ENCODE assay signal across 8 cellular contexts in genomic region chr17:68036304-68037147, GRCh38. TPM values are rescaled to one million over a fixed set of nuclear protein-coding genes. Genes with fewer than 3 reads are reported as not detected.
DNase-seq lines count a peak whose midpoint lies in the region; ATAC-seq, FAIRE-seq and TF ChIP-seq lines count a peak whose summit lies in the region.

No MANE protein-coding gene starts in this region.

- in situ Hi-C loops in HAP-1 (cut with MboI; ENCODE audit: low sequenced_read_pairs): no loop called here

- peak overlapping the region; percentile 59 to 73 for H3K9ac ChIP-seq in kidney (ENCODE audit: low read length in 2 of 2)

- H3K9me3 Mint-ChIP-seq in activated naive CD8-positive, alpha-beta T cell treated with anti-CD3 and anti-CD28 coated beads for 36 hours: no peaks in the 10 kb centered on the region

- peak overlapping the region; percentile 95 for H3K4me3 Mint-ChIP-seq in activated naive CD8-positive, alpha-beta T cell treated with anti-CD3 and anti-CD28 coated beads for 36 hours

- FAIRE-seq in kidney (lab: Jason Lieb, UNC): no peak

- H3K4me1 Mint-ChIP-seq in activated naive CD8-positive, alpha-beta T cell treated with anti-CD3 and anti-CD28 coated beads for 36 hours: peaks cover 14% of the 10 kb centered on the region

- H3K4me3 ChIP-seq in HAP-1 (peak overlapping the region; percentile 100), kidney (ENCODE audit: low read length in 2 of 2) (peak overlapping the region; percentile 72 to 82), thoracic aorta (peak overlapping the region; percentile 80)

- H3K36me3 ChIP-seq in HAP-1 (replicated peaks) (peaks cover 60% of the 10 kb centered on the region), kidney (ENCODE audit: control insufficient read depth in 1 of 2, insufficient read depth in 2 of 2, low read length in 2 of 2) (peaks cover 0 to 2% of the 10 kb centered on the region in 2 donors), thoracic aorta (peaks cover 10% of the 10 kb centered on the region)

- H3K36me3 Mint-ChIP-seq in activated naive CD8-positive, alpha-beta T cell treated with anti-CD3 and anti-CD28 coated beads for 36 hours: peaks cover 39% of the 10 kb centered on the region

- H3K27me3 ChIP-seq in HAP-1 (ENCODE audit: low read depth) (no peaks in the 10 kb centered on the region), thoracic aorta (replicated peaks; ENCODE audit: insufficient read depth) (no peaks in the 10 kb centered on the region)

- H3K9me3 ChIP-seq in HAP-1 (no peaks in the 10 kb centered on the region), kidney (ENCODE audit: control insufficient read depth in 1 of 2, low read length in 2 of 2) (no peaks in the 10 kb centered on the region), thoracic aorta (no peaks in the 10 kb centered on the region)

- H3K27ac ChIP-seq in 22Rv1: peak overlapping the region; percentile 82
- H3K27ac ChIP-seq in kidney (ENCODE audit: low read depth in 2 of 2, low read length in 2 of 2): no peak overlapping the region
- H3K27ac ChIP-seq in thoracic aorta: peak overlapping the region in 1 of 2 donors; percentile 44

- H3K27me3 Mint-ChIP-seq in activated naive CD8-positive, alpha-beta T cell treated with anti-CD3 and anti-CD28 coated beads for 36 hours: peaks cover 4% of the 10 kb centered on the region

- no peak for ATAC-seq in thoracic aorta (ENCODE audit: insufficient number of reproducible peaks, low FRiP score, low read depth)

- TF ChIP-seq CTCF in 22Rv1 (IDR thresholded peaks at IDR 0.05) (no peak), kidney (IDR thresholded peaks at IDR 0.05; ENCODE audit: borderline replicate concordance, extremely low read depth, insufficient read depth) (no peak), thoracic aorta (IDR thresholded peaks at IDR 0.05) (no peak)

- H3K27ac Mint-ChIP-seq in activated naive CD8-positive, alpha-beta T cell treated with anti-CD3 and anti-CD28 coated beads for 36 hours: peak overlapping the region; percentile 96

- intact Hi-C loops in kidney (cut with DNase I): no loop called here

- H3K4me1 ChIP-seq in HAP-1 (peaks cover 19% of the 10 kb centered on the region), kidney (ENCODE audit: control insufficient read depth in 1 of 2, insufficient read depth in 1 of 2, low read depth in 1 of 2, low read length in 2 of 2) (peaks cover 0 to 6% of the 10 kb centered on the region in 2 donors), thoracic aorta (ENCODE audit: control insufficient read depth in 1 of 2, low read depth in 2 of 2) (peaks cover 10 to 17% of the 10 kb centered on the region in 2 donors)

- no peak for DNase-seq in HAP-1 (ENCODE audit: low spot score in 2 of 2)
- no peak for DNase-seq in activated naive CD8-positive, alpha-beta T cell treated with anti-CD3 and anti-CD28 coated beads for 36 hours
- DNase-seq in kidney: no peak
- no peak for DNase-seq in thoracic aorta (ENCODE audit: low spot score)
- DNase-seq in NCI-H226: no peak
- DNase-seq in OCI-M1 (lab: John Stamatoyannopoulos, UW): no peak
- no peak for DNase-seq in stimulated activated CD4-positive, alpha-beta T cell treated with anti-CD3 and anti-CD28 coated beads, Interleukin-4, amount 100 ng/mL, for 4 hours

RNA-seq across cellular contexts. Expression of gene KPNA2, which starts 1.0 kb away (rescaled TPM):
- total RNA-seq in activated naive CD8-positive, alpha-beta T cell treated with anti-CD3 and anti-CD28 coated beads for 36 hours: 100 to 1,000 TPM; 249 to 252 TPM
- total RNA-seq in kidney (27.4 TPM), thoracic aorta (10 to 100 TPM; 11.9 to 29.9 TPM)
- polyA plus RNA-seq in kidney (ENCODE audit: insufficient read depth, low read depth, low replicate concordance): 23.3 TPM

RNA-seq across cellular contexts. Expression of gene C17orf58, which starts 40.3 kb away (rescaled TPM):
- 10 to 100 TPM; 16.6 to 17.2 TPM for total RNA-seq in activated naive CD8-positive, alpha-beta T cell treated with anti-CD3 and anti-CD28 coated beads for 36 hours
- total RNA-seq in kidney (11.1 TPM), thoracic aorta (1 to 10 TPM; 7.3 to 7.5 TPM)
- polyA plus RNA-seq in kidney (ENCODE audit: insufficient read depth, low read depth, low replicate concordance): 10.0 TPM
